In genomic region chr9:112382066-112382465, GRCh38 we compare ENCODE assay signal across 30 cellular contexts. TPM values are rescaled to one million over a fixed set of nuclear protein-coding genes. Genes with fewer than 3 reads are reported as not detected.
A peak's percentile ranks its signal among the peaks of the same experiment; 100 is the strongest.
DNase-seq lines count a peak whose midpoint lies in the region; ATAC-seq and TF ChIP-seq lines count a peak whose summit lies in the region.
"Had no signal": no experiment of that assay in that cellular context is flagged by ENCODE, and none has a peak within 500 bp of the region (broad histone marks: within the 10 kb centered on the region; RNA-seq: fewer than 3 reads in every experiment).

No MANE protein-coding gene starts in this region.

- DNase-seq in Calu3 (no peak), Karpas-422 (no peak), endodermal cell (peak; percentile 9), gastrocnemius medialis (no peak), foreskin keratinocyte (no peak), posterior cingulate gyrus (no peak), GM13976 (ENCODE audit: low spot score) (no peak)
- DNase-seq: activated CD4-positive, alpha-beta T cell treated with anti-CD3 and anti-CD28 coated beads, Interleukin-2, amount 50 U/mL, for 4 hours; activated CD4-positive, CD25-positive, alpha-beta regulatory T cell; activated CD8-positive, alpha-beta memory T cell treated with anti-CD3 and anti-CD28 coated beads, Interleukin-2, amount 50 U/mL, for 4 hours; activated naive CD4-positive, alpha-beta T cell treated with anti-CD3 and anti-CD28 coated beads, Interleukin-2, amount 10 ng/mL, durations not matched to agents 7 days and 5 days; amniotic stem cell; CD8-positive, alpha-beta T cell; effector CD4-positive, alpha-beta T cell; HCEC 1CT; heart left ventricle; kidney glomerular epithelial cell; NCI-H1092 treated with DMSO at 0.1 percent for 48 hours; NCI-H187 treated with DMSO at 0.1 percent for 48 hours; NCI-H2171 treated with DMSO at 0.1 percent for 48 hours; NCI-H524; NK-92 treated with Interleukin-12 subunit alpha and Interleukin-12 subunit beta, amount 100 ng/mL, for 24 hours; stimulated activated CD4-positive, alpha-beta T cell treated with anti-CD3 and anti-CD28 coated beads, Interleukin-15, amount 100 ng/mL, for 24 hours; stimulated activated naive CD4-positive, alpha-beta T cell treated with Interleukin-2 at 50 U/mL for 16 hours; testis; uterus had no signal

- intact Hi-C loops in Calu3 (cut with micrococcal nuclease; ENCODE audit: unreplicated experiment): no loop called here
- intact Hi-C loops in gastrocnemius medialis (cut with DNase I; ENCODE audit: low total_unique reads): loop anchor here (5.0 kb wide), 3 partner anchors 40 to 900 kb away; partner anchors contain the start of genes DNAJC25 and ECPAS
- intact Hi-C loops in posterior cingulate gyrus (cut with DNase I): loop anchor here (5.0 kb wide), 1 partner anchor 485 kb away; the partner anchor contains the start of gene UGCG

- H3K4me1 ChIP-seq in Karpas-422 (ENCODE audit: low read length) (peaks cover 62% of the 10 kb centered on the region), endodermal cell (ENCODE audit: control insufficient read depth, insufficient read depth, low read length) (no peaks in the 10 kb centered on the region), gastrocnemius medialis (peaks cover 43 to 52% of the 10 kb centered on the region in 2 donors), foreskin keratinocyte (peaks cover 8% of the 10 kb centered on the region)
- H3K4me1 ChIP-seq: prostate gland had no signal

- ATAC-seq in gastrocnemius medialis (no peak), foreskin keratinocyte (no peak)
- ATAC-seq: CD8-positive, alpha-beta T cell; heart left ventricle; Panc1 had no signal

- H3K4me3 ChIP-seq in Karpas-422 (ENCODE audit: low read length) (no peak overlapping the region), endodermal cell (ENCODE audit: low read length) (no peak overlapping the region), gastrocnemius medialis (no peak overlapping the region)
- H3K4me3 ChIP-seq: lung, prostate gland, testis had no signal

- no peak overlapping the region for H2AFZ ChIP-seq in Karpas-422 (ENCODE audit: low read length)

- H3K9me2 ChIP-seq in Karpas-422 (replicated peaks; ENCODE audit: insufficient read depth, low read length): no peaks in the 10 kb centered on the region

- H3K27ac ChIP-seq in Karpas-422 (ENCODE audit: low read length): 0 out of 2 replicates have a peak overlapping the region, but pooled peaks have one; percentile 3
- no peak overlapping the region for H3K27ac ChIP-seq in endodermal cell (ENCODE audit: low read depth, low read length)
- H3K27ac ChIP-seq in gastrocnemius medialis: peak overlapping the region; percentile 93 to 99 (median 97)
- H3K27ac ChIP-seq in foreskin keratinocyte: no peak overlapping the region
- H3K27ac ChIP-seq: epithelial cell of prostate, prostate gland, uterus had no signal

- H3K9me3 Mint-ChIP-seq in Calu3 (ENCODE audit: low read depth, unreplicated experiment) (no peaks in the 10 kb centered on the region), endodermal cell (no peaks in the 10 kb centered on the region)
- H3K9me3 Mint-ChIP-seq: activated naive CD4-positive, alpha-beta T cell treated with anti-CD3 and anti-CD28 coated beads, Interleukin-2, amount 10 ng/mL, durations not matched to agents 7 days and 5 days; CD8-positive, alpha-beta T cell had no signal

- H3K9me3 ChIP-seq in Karpas-422 (ENCODE audit: low read length): no peaks in the 10 kb centered on the region
- H3K9me3 ChIP-seq in endodermal cell (ENCODE audit: control insufficient read depth, low read length): no peaks in the 10 kb centered on the region
- H3K9me3 ChIP-seq in gastrocnemius medialis: no peaks in the 10 kb centered on the region
- H3K9me3 ChIP-seq: heart left ventricle, prostate gland, testis, uterus had no signal

- no peak overlapping the region for H3K27ac Mint-ChIP-seq in Calu3 (ENCODE audit: unreplicated experiment)
- H3K27ac Mint-ChIP-seq in endodermal cell: no peak overlapping the region
- H3K27ac Mint-ChIP-seq: activated naive CD4-positive, alpha-beta T cell treated with anti-CD3 and anti-CD28 coated beads, Interleukin-2, amount 10 ng/mL, durations not matched to agents 7 days and 5 days; CD8-positive, alpha-beta T cell had no signal

- WGBS in endodermal cell (ENCODE audit: insufficient coverage in 1 of 2, insufficient read length in 1 of 2), 2 experiments: 98 to 100% methylated on average over 3 to 7 of the region's 7 CpGs

- CTCF ChIA-PET in Calu3 (lab: Charles Lee): no interaction called here

- peaks cover 64% of the 10 kb centered on the region for H3K79me2 ChIP-seq in Karpas-422 (ENCODE audit: low read length)

- peaks cover 30% of the 10 kb centered on the region for H3K36me3 Mint-ChIP-seq in Calu3 (ENCODE audit: insufficient read depth, unreplicated experiment)
- no peaks in the 10 kb centered on the region for H3K36me3 Mint-ChIP-seq in endodermal cell (ENCODE audit: low read depth)

- BruUV-seq in Calu3 (replicated peaks; lab: Mats Ljungman, UMichigan): TSS peak; percentile 8

- in situ Hi-C loops in gastrocnemius medialis (cut with MboI; ENCODE audit: low sequenced_read_pairs in 4 of 4): no loop called here
- in situ Hi-C loops in GM13976 (cut with MboI; ENCODE audit: low sequenced_read_pairs, unreplicated experiment): no loop called here

- TF ChIP-seq CTCF in Calu3 (IDR thresholded peaks at IDR 0.05; ENCODE audit: unreplicated experiment) (no peak), endodermal cell (conservative IDR thresholded peaks at IDR 0.05) (no peak), gastrocnemius medialis (IDR thresholded peaks at IDR 0.05 in 4 of 5, conservative IDR thresholded peaks at IDR 0.05 in 1 of 5) (no peak), foreskin keratinocyte (conservative IDR thresholded peaks at IDR 0.05) (no peak), GM13976 (IDR thresholded peaks at IDR 0.05; ENCODE audit: borderline replicate concordance, control extremely low read depth, extremely low read depth, insufficient read depth, missing control alignments) (no peak)

- H3K36me3 ChIP-seq in Karpas-422 (ENCODE audit: insufficient read depth, low read length) (no peaks in the 10 kb centered on the region), endodermal cell (ENCODE audit: control insufficient read depth, insufficient read depth, low read length) (no peaks in the 10 kb centered on the region), gastrocnemius medialis (no peaks in the 10 kb centered on the region)
- H3K36me3 ChIP-seq: prostate gland, uterus had no signal

- H3K4me1 Mint-ChIP-seq in Calu3 (ENCODE audit: low read depth, unreplicated experiment) (peaks cover 20% of the 10 kb centered on the region), endodermal cell (peaks cover 21% of the 10 kb centered on the region)

- no peak for TF ChIP-seq POLR2A in gastrocnemius medialis (IDR thresholded peaks at IDR 0.05)

- H3K4me2 ChIP-seq in Karpas-422 (ENCODE audit: low read depth, low read length, poor library complexity, severe bottlenecking): peak overlapping the region; percentile 50

- H3K4me3 Mint-ChIP-seq in Calu3 (ENCODE audit: low read depth, unreplicated experiment) (no peak overlapping the region), endodermal cell (no peak overlapping the region)

- H3K27me3 ChIP-seq in Karpas-422 (ENCODE audit: low read length) (no peaks in the 10 kb centered on the region), endodermal cell (ENCODE audit: control insufficient read depth, insufficient read depth, low read length, poor library complexity, severe bottlenecking) (no peaks in the 10 kb centered on the region), gastrocnemius medialis (no peaks in the 10 kb centered on the region), foreskin keratinocyte (no peaks in the 10 kb centered on the region)
- H3K27me3 ChIP-seq: heart left ventricle, testis, uterus had no signal

- no peak overlapping the region for H3K9ac ChIP-seq in Karpas-422 (ENCODE audit: low read length)
- H3K9ac ChIP-seq in endodermal cell (ENCODE audit: extremely low read depth, low read length, poor library complexity, severe bottlenecking): no peak overlapping the region

- no peaks in the 10 kb centered on the region for H3K27me3 Mint-ChIP-seq in Calu3 (ENCODE audit: unreplicated experiment)
- no peaks in the 10 kb centered on the region for H3K27me3 Mint-ChIP-seq in endodermal cell (ENCODE audit: insufficient read depth)
- H3K27me3 Mint-ChIP-seq: activated naive CD4-positive, alpha-beta T cell treated with anti-CD3 and anti-CD28 coated beads, Interleukin-2, amount 10 ng/mL, durations not matched to agents 7 days and 5 days had no signal

- H4K20me1 ChIP-seq in Karpas-422 (ENCODE audit: insufficient read depth, low read depth, low read length): no peaks in the 10 kb centered on the region

RNA-seq across cellular contexts. Expression of gene HSDL2, which starts 2.2 kb away (rescaled TPM):
- 24.4 and 27.3 TPM in 2 replicates for total RNA-seq in Calu3 (2022)
- 18.4 and 47.3 TPM in 2 replicates for total RNA-seq in Karpas-422 (2014; rRNA removed; shearing (Covaris generic); ENCODE audit: low replicate concordance)
- total RNA-seq in endodermal cell: 10 to 100 TPM; 22.5 to 29.1 TPM
- polyA plus RNA-seq in endodermal cell (2013, experiment 1 of 2): 29.8 TPM
- polyA plus RNA-seq in endodermal cell (2013, experiment 2 of 2): 25.9 TPM
- total RNA-seq in gastrocnemius medialis: 100 to 1,000 TPM in 1 of 4 donors, 10 to 100 TPM in 3; 68.9 to 106 (median 93.5) TPM
- 23.1 and 25.5 TPM in 2 replicates for total RNA-seq in foreskin keratinocyte
- 11.5 and 13.1 TPM in 2 replicates for polyA plus RNA-seq in foreskin keratinocyte

RNA-seq across cellular contexts. Expression of gene PTBP3, which starts 48.6 kb away (rescaled TPM):
- total RNA-seq in Calu3 (2022): 73.1 and 80.8 TPM in 2 replicates
- 44.2 and 114 TPM in 2 replicates for total RNA-seq in Karpas-422 (2014; rRNA removed; shearing (Covaris generic); ENCODE audit: low replicate concordance)
- 10 to 100 TPM; 83.3 to 94.8 TPM for total RNA-seq in endodermal cell
- 33.7 TPM for polyA plus RNA-seq in endodermal cell (2013, experiment 1 of 2)
- 36.1 TPM for polyA plus RNA-seq in endodermal cell (2013, experiment 2 of 2)
- 10 to 100 TPM in 3 of 4 donors, 1 to 10 TPM in 1; 9.9 to 54.7 (median 18.7) TPM for total RNA-seq in gastrocnemius medialis
- 62.1 and 67.8 TPM in 2 replicates for total RNA-seq in foreskin keratinocyte
- 11.2 and 14.7 TPM in 2 replicates for polyA plus RNA-seq in foreskin keratinocyte

Comparison
In these comparisons a context has a peak if more than half of its experiments do, and no peak if none do; other contexts are left out.
1. H3K27ac ChIP-seq: peak in Karpas-422 (single experiment) and gastrocnemius medialis (4 of 4); none in endodermal cell (single experiment) and foreskin keratinocyte (single experiment).